21 cellular contexts compared by ENCODE assay signal in the genomic region with DNA sequence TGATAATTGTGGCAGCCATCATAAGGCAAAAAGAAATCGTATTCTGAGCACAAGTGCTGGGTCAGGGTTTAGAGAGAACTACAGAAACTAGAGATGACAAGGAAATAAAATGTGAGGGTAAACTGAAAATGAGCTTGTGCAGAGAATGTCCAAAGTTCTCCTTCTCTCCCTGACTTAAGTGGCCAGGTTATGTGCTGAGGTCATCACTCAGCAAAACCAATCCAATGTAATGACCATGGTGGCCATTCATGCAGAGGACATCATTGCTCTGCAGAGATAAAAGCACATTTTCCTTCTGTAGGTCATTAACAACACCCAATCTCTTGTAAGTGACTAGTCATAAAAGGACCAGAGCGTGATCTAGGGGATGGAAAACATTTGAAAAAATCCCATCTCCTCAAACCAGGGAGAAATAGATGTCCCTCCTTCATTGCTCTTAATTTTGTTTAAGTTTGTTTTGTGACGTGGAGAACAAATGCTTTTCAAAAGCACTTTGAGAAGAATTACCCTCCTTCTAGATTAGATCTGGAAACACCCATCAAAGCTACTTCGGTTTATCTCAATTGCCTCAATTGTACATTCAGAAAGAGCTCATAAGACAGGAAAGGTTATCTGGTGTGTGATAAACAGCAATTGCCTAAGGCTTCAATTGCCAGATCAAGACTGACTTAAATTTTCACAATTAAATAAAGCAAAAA.
DNase-seq lines count a peak whose midpoint lies in the region; ATAC-seq, FAIRE-seq and TF ChIP-seq lines count a peak whose summit lies in the region.
"Had no signal": no experiment of that assay in that cellular context is flagged by ENCODE, and none has a peak within 500 bp of the region (broad histone marks: within the 10 kb centered on the region; RNA-seq: fewer than 3 reads in every experiment).

No MANE protein-coding gene starts in this region.

- ATAC-seq in Right ventricle myocardium superior (ENCODE audit: poor library complexity) (no peak), mucosa of descending colon (peak; percentile 70), GM21576 (IDR thresholded peaks at IDR 0.05; ENCODE audit: unreplicated experiment) (no peak)
- ATAC-seq: GM23338 had no signal

- H3K36me3 Mint-ChIP-seq in type B pancreatic cell = no peaks in the 10 kb centered on the region
- H3K36me3 Mint-ChIP-seq: CD14-positive monocyte; CD4-positive, alpha-beta memory T cell had no signal

- DNase-seq in cardiac muscle cell (ENCODE audit: low read depth in 1 of 2, low spot score in 1 of 2) (peak in 1 of 2 donors; percentile 23), Right ventricle myocardium superior (no peak), hepatocyte (ENCODE audit: low spot score) (peak; percentile 17), mucosa of descending colon (no peak), type B pancreatic cell (ENCODE audit: extremely low spot score, unreplicated experiment) (no peak), urothelium cell line (ENCODE audit: low spot score) (no peak), COR-L47 (lab: John Stamatoyannopoulos, UW) (no peak)
- DNase-seq: CD4-positive, alpha-beta memory T cell; DMS153; DMS79; GDM1; HCEC 1CT; HFFc6 had no signal

- no peak overlapping the region for H3K4me3 Mint-ChIP-seq in type B pancreatic cell
- H3K4me3 Mint-ChIP-seq: CD14-positive monocyte; CD4-positive, alpha-beta memory T cell; GM23338; HFFc6 had no signal

- no peaks in the 10 kb centered on the region for H3K9me3 ChIP-seq in cardiac muscle cell (ENCODE audit: low read depth)
- H3K9me3 ChIP-seq in hepatocyte (ENCODE audit: low read depth) = no peaks in the 10 kb centered on the region
- no peaks in the 10 kb centered on the region for H3K9me3 ChIP-seq in mucosa of descending colon
- H3K9me3 ChIP-seq: BLaER1 had no signal

- H3K9me3 Mint-ChIP-seq in type B pancreatic cell = no peaks in the 10 kb centered on the region
- H3K9me3 Mint-ChIP-seq: GM23338, HFFc6 had no signal

- peak overlapping the region; percentile 53 for H3K4me2 ChIP-seq in hepatocyte
- H3K4me2 ChIP-seq: BLaER1, GM23338 had no signal

- H3K27me3 Mint-ChIP-seq in type B pancreatic cell = peaks cover 7% of the 10 kb centered on the region

- H3K27ac ChIP-seq in cardiac muscle cell (peak overlapping the region; percentile 54), hepatocyte (peak overlapping the region; percentile 74)
- H3K27ac ChIP-seq: 22Rv1, BLaER1 had no signal

- intact Hi-C loops in Right ventricle myocardium superior (cut with DNase I) = no loop called here
- intact Hi-C loops in mucosa of descending colon (cut with DNase I, micrococcal nuclease) = no loop called here

- H3K27me3 ChIP-seq in cardiac muscle cell (no peaks in the 10 kb centered on the region), hepatocyte (no peaks in the 10 kb centered on the region)
- H3K27me3 ChIP-seq: BLaER1 had no signal

- peak overlapping the region; percentile 38 for H3K27ac Mint-ChIP-seq in type B pancreatic cell
- H3K27ac Mint-ChIP-seq: CD14-positive monocyte; CD4-positive, alpha-beta memory T cell; GM23338; HFFc6 had no signal

- H2AFZ ChIP-seq in hepatocyte = no peak overlapping the region
- H2AFZ ChIP-seq: GM23338 had no signal

- TF ChIP-seq CTCF in cardiac muscle cell (IDR thresholded peaks at IDR 0.05; ENCODE audit: low read depth, low read length) = no peak
- no peak for TF ChIP-seq CTCF in hepatocyte (IDR thresholded peaks at IDR 0.05; ENCODE audit: poor library complexity)
- no peak for TF ChIP-seq CTCF in mucosa of descending colon (IDR thresholded peaks at IDR 0.05)
- TF ChIP-seq CTCF in type B pancreatic cell (conservative IDR thresholded peaks at IDR 0.05) = no peak

- H3K4me1 Mint-ChIP-seq in type B pancreatic cell (ENCODE audit: unreplicated experiment) = peaks cover 21% of the 10 kb centered on the region
- H3K4me1 Mint-ChIP-seq: CD4-positive, alpha-beta memory T cell had no signal

- H3K4me3 ChIP-seq in cardiac muscle cell = no peak overlapping the region
- H3K4me3 ChIP-seq in hepatocyte = no peak overlapping the region
- H3K4me3 ChIP-seq in mucosa of descending colon = no peak overlapping the region
- H3K4me3 ChIP-seq: BLaER1, GM23338 had no signal

- H3K4me1 ChIP-seq in cardiac muscle cell (ENCODE audit: low read depth) (peaks cover 24% of the 10 kb centered on the region), hepatocyte (ENCODE audit: insufficient read depth) (no peaks in the 10 kb centered on the region), mucosa of descending colon (ENCODE audit: low read depth) (no peaks in the 10 kb centered on the region)
- H3K4me1 ChIP-seq: BLaER1 had no signal

- H3K36me3 ChIP-seq in cardiac muscle cell (no peaks in the 10 kb centered on the region), hepatocyte (replicated peaks; ENCODE audit: insufficient read depth, low read depth) (no peaks in the 10 kb centered on the region), mucosa of descending colon (ENCODE audit: low read depth) (no peaks in the 10 kb centered on the region)
- H3K36me3 ChIP-seq: BLaER1 had no signal

- no peaks in the 10 kb centered on the region for H3K79me2 ChIP-seq in hepatocyte

- WGBS in hepatocyte (ENCODE audit: low lambda C conversion rate, missing lambda C conversion rate) = 38% methylated on average over 4 of the region's 4 CpGs

- no peak for FAIRE-seq in urothelium cell line (lab: Jason Lieb, UNC)
- FAIRE-seq: GM12892, GM18507, H54 had no signal

- H3K9me2 ChIP-seq in hepatocyte (replicated peaks; ENCODE audit: insufficient read depth) = no peaks in the 10 kb centered on the region

- H4K20me1 ChIP-seq in hepatocyte (ENCODE audit: insufficient read depth, poor library complexity, severe bottlenecking) = peaks cover 2% of the 10 kb centered on the region
- H4K20me1 ChIP-seq: BLaER1 had no signal
